ENCODE assay signal across 1 cellular context in genomic region chr5:75611324-75612210, GRCh38.
TF ChIP-seq lines count a peak whose summit lies in the region.

Gene ANKDD1B (plus strand): TSS chr5:75611453. CDS start chr5:75611635, 182 bp downstream.

TF ChIP-seq in HepG2, 621 proteins besides CTCF, POLR2A, EP300 and RAD21 (continued from another document and continues in another):
- TF ChIP-seq ZNF746 (CRISPR knock-in tag; IDR thresholded peaks at IDR 0.05) (no peak), FOXJ3 (CRISPR knock-in tag; IDR thresholded peaks at IDR 0.05; ENCODE audit: borderline replicate concordance) (no peak), IRF9 (CRISPR knock-in tag; IDR thresholded peaks at IDR 0.05; ENCODE audit: borderline replicate concordance) (no peak), HOXA9 (CRISPR knock-in tag; IDR thresholded peaks at IDR 0.05; ENCODE audit: borderline replicate concordance) (no peak), ATF7 (IDR thresholded peaks at IDR 0.05) (no peak), ATF7 (CRISPR knock-in tag; IDR thresholded peaks at IDR 0.05) (no peak), JDP2 (CRISPR knock-in tag; IDR thresholded peaks at IDR 0.05; ENCODE audit: borderline replicate concordance) (no peak), HES4 (CRISPR knock-in tag; IDR thresholded peaks at IDR 0.05; ENCODE audit: borderline replicate concordance) (no peak), ISX (CRISPR knock-in tag; conservative IDR thresholded peaks at IDR 0.05) (no peak), ATF3 (CRISPR knock-in tag; IDR thresholded peaks at IDR 0.05) (no peak), PRPF4 (IDR thresholded peaks at IDR 0.05; ENCODE audit: low read depth, low read length, poor library complexity, severe bottlenecking) (no peak), ETV5 (CRISPR knock-in tag; IDR thresholded peaks at IDR 0.05; ENCODE audit: borderline replicate concordance) (no peak), ZNF33B (CRISPR knock-in tag; IDR thresholded peaks at IDR 0.05) (no peak), NFKB2 (CRISPR knock-in tag; IDR thresholded peaks at IDR 0.05; ENCODE audit: borderline replicate concordance) (peak; percentile 67; the same call in 1 of the 2 replicates), ZNF136 (CRISPR knock-in tag; IDR thresholded peaks at IDR 0.05; ENCODE audit: low read depth) (no peak), ZNF460 (CRISPR knock-in tag; IDR thresholded peaks at IDR 0.05; ENCODE audit: borderline replicate concordance) (no peak), ZNF850 (CRISPR knock-in tag; conservative IDR thresholded peaks at IDR 0.05) (0 out of 2 replicates have a peak, but pooled peaks have one; percentile 57), SKIL (CRISPR knock-in tag; IDR thresholded peaks at IDR 0.05; ENCODE audit: borderline replicate concordance) (no peak), ZNF639 (CRISPR knock-in tag; conservative IDR thresholded peaks at IDR 0.05) (no peak), ZNF143 (CRISPR knock-in tag; IDR thresholded peaks at IDR 0.05) (no peak), AGO2 (optimal IDR thresholded peaks at IDR 0.05; ENCODE audit: low read depth, low read length) (peak; percentile 73), SMAD1 (CRISPR knock-in tag; IDR thresholded peaks at IDR 0.05; ENCODE audit: borderline replicate concordance, low read depth) (no peak), SOX13 (IDR thresholded peaks at IDR 0.05) (no peak), SOX13 (CRISPR knock-in tag; conservative IDR thresholded peaks at IDR 0.05 in 1 of 2, IDR thresholded peaks at IDR 0.05 in 1 of 2) (no peak), ZHX2 (IDR thresholded peaks at IDR 0.05; ENCODE audit: low read depth) (no peak), ZHX2 (CRISPR knock-in tag; IDR thresholded peaks at IDR 0.05; ENCODE audit: borderline replicate concordance) (no peak), AKAP8 (CRISPR knock-in tag; IDR thresholded peaks at IDR 0.05) (no peak), ZBTB42 (CRISPR knock-in tag; IDR thresholded peaks at IDR 0.05) (no peak), SATB2 (CRISPR knock-in tag; IDR thresholded peaks at IDR 0.05) (no peak), FOXC1 (CRISPR knock-in tag; IDR thresholded peaks at IDR 0.05; ENCODE audit: borderline replicate concordance) (no peak), ZNF737 (CRISPR knock-in tag; IDR thresholded peaks at IDR 0.05; ENCODE audit: borderline replicate concordance) (no peak), ELF4 (CRISPR knock-in tag; IDR thresholded peaks at IDR 0.05; ENCODE audit: borderline replicate concordance) (no peak), CEBPB (IDR thresholded peaks at IDR 0.05; ENCODE audit: borderline replicate concordance, low read depth, low read length) (no peak), HOXA5 (CRISPR knock-in tag; IDR thresholded peaks at IDR 0.05) (no peak), HNRNPK (IDR thresholded peaks at IDR 0.05; ENCODE audit: low read depth, low read length, poor library complexity, severe bottlenecking) (no peak), ISL2 (CRISPR knock-in tag; IDR thresholded peaks at IDR 0.05) (no peak), GABPB1 (CRISPR knock-in tag; IDR thresholded peaks at IDR 0.05) (peak; percentile 50; the same call in 1 of the 2 replicates), RAD51 (IDR thresholded peaks at IDR 0.05; ENCODE audit: borderline replicate concordance) (no peak), ZNF225 (CRISPR knock-in tag; IDR thresholded peaks at IDR 0.05) (no peak), FOXK2 (IDR thresholded peaks at IDR 0.05) (no peak), ZNF777 (CRISPR knock-in tag; IDR thresholded peaks at IDR 0.05) (peak; percentile 54; the same call in 1 of the 2 replicates), POLR2G (IDR thresholded peaks at IDR 0.05; ENCODE audit: low read depth, low read length) (no peak), ZNF703 (CRISPR knock-in tag; IDR thresholded peaks at IDR 0.05; ENCODE audit: borderline replicate concordance) (no peak), MIER2 (CRISPR knock-in tag; IDR thresholded peaks at IDR 0.05) (no peak), ZGPAT (CRISPR knock-in tag; IDR thresholded peaks at IDR 0.05) (peak; percentile 38; the same call in 1 of the 2 replicates)
- TF ChIP-seq, protein P1, sequence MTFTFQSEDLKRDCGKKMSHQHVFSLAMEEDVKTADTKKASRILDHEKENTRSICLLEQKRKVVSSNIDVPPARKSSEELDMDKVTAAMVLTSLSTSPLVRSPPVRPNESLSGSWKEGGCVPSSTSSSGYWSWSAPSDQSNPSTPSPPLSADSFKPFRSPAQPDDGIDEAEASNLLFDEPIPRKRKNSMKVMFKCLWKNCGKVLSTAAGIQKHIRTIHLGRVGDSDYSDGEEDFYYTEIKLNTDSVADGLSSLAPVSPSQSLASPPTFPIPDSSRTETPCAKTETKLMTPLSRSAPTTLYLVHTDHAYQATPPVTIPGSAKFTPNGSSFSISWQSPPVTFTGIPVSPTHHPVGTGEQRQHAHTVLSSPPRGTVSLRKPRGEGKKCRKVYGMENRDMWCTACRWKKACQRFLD (CRISPR knock-in tag; IDR thresholded peaks at IDR 0.05; ENCODE audit: borderline replicate concordance): no peak
- TF ChIP-seq, protein P2, sequence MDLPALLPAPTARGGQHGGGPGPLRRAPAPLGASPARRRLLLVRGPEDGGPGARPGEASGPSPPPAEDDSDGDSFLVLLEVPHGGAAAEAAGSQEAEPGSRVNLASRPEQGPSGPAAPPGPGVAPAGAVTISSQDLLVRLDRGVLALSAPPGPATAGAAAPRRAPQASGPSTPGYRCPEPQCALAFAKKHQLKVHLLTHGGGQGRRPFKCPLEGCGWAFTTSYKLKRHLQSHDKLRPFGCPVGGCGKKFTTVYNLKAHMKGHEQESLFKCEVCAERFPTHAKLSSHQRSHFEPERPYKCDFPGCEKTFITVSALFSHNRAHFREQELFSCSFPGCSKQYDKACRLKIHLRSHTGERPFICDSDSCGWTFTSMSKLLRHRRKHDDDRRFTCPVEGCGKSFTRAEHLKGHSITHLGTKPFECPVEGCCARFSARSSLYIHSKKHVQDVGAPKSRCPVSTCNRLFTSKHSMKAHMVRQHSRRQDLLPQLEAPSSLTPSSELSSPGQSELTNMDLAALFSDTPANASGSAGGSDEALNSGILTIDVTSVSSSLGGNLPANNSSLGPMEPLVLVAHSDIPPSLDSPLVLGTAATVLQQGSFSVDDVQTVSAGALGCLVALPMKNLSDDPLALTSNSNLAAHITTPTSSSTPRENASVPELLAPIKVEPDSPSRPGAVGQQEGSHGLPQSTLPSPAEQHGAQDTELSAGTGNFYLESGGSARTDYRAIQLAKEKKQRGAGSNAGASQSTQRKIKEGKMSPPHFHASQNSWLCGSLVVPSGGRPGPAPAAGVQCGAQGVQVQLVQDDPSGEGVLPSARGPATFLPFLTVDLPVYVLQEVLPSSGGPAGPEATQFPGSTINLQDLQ (CRISPR knock-in tag; IDR thresholded peaks at IDR 0.05): no peak
- TF ChIP-seq, protein P3, sequence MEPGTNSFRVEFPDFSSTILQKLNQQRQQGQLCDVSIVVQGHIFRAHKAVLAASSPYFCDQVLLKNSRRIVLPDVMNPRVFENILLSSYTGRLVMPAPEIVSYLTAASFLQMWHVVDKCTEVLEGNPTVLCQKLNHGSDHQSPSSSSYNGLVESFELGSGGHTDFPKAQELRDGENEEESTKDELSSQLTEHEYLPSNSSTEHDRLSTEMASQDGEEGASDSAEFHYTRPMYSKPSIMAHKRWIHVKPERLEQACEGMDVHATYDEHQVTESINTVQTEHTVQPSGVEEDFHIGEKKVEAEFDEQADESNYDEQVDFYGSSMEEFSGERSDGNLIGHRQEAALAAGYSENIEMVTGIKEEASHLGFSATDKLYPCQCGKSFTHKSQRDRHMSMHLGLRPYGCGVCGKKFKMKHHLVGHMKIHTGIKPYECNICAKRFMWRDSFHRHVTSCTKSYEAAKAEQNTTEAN (CRISPR knock-in tag; conservative IDR thresholded peaks at IDR 0.05): no peak
- TF ChIP-seq, protein P4, sequence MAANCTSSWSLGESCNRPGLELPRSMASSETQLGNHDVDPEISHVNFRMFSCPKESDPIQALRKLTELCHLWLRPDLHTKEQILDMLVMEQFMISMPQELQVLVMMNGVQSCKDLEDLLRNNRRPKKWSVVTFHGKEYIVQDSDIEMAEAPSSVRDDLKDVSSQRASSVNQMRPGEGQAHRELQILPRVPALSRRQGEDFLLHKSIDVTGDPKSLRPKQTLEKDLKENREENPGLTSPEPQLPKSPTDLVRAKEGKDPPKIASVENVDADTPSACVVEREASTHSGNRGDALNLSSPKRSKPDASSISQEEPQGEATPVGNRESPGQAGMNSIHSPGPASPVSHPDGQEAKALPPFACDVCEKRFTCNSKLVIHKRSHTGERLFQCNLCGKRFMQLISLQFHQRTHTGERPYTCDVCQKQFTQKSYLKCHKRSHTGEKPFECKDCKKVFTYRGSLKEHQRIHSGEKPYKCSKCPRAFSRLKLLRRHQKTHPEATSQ (CRISPR knock-in tag; IDR thresholded peaks at IDR 0.05; ENCODE audit: borderline replicate concordance): 0 out of 2 replicates have a peak, but pooled peaks have one; percentile 15
